Comparison of ENCODE assay signal across 1 cellular context in the genomic region with DNA sequence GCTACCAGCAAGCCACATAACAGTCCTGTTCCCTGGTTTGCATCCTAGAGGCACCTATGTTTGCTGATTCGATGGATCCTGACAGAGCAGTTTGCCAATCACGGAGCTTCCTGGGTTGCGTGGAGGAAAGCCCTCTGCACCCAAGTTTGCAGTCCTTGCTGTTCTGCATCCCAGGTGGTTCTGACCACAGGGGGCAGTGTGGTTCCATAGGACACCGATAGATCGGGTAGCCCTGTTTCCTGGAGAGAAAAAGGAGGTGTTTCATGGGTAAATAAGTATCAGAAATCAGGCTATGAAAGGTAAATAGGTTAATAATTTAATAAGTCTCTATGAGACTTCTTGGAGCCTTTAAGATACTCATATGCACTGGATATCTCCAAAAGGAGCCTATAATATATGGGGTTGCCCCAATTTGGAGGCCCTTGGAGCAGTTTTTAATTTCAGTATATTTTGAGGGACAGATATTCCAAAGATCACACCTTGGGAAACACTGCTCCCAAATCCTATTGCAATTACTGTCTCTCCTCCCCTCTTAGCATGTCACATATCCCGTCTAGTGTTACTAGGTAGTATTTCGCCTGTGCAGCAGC.
TF ChIP-seq lines count a peak whose summit lies in the region.

No MANE protein-coding gene starts in this region.

TF ChIP-seq in GM23338, 12 proteins besides CTCF, POLR2A, EP300 and RAD21 (continued from another document):
- TF ChIP-seq, protein P1, sequence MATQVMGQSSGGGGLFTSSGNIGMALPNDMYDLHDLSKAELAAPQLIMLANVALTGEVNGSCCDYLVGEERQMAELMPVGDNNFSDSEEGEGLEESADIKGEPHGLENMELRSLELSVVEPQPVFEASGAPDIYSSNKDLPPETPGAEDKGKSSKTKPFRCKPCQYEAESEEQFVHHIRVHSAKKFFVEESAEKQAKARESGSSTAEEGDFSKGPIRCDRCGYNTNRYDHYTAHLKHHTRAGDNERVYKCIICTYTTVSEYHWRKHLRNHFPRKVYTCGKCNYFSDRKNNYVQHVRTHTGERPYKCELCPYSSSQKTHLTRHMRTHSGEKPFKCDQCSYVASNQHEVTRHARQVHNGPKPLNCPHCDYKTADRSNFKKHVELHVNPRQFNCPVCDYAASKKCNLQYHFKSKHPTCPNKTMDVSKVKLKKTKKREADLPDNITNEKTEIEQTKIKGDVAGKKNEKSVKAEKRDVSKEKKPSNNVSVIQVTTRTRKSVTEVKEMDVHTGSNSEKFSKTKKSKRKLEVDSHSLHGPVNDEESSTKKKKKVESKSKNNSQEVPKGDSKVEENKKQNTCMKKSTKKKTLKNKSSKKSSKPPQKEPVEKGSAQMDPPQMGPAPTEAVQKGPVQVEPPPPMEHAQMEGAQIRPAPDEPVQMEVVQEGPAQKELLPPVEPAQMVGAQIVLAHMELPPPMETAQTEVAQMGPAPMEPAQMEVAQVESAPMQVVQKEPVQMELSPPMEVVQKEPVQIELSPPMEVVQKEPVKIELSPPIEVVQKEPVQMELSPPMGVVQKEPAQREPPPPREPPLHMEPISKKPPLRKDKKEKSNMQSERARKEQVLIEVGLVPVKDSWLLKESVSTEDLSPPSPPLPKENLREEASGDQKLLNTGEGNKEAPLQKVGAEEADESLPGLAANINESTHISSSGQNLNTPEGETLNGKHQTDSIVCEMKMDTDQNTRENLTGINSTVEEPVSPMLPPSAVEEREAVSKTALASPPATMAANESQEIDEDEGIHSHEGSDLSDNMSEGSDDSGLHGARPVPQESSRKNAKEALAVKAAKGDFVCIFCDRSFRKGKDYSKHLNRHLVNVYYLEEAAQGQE (IDR thresholded peaks at IDR 0.05; ENCODE audit: unreplicated experiment), result no peak
TF ChIP-seq in GM23338: peak in this region for 0.
